ENCODE assay signal across 12 cellular contexts in genomic region chr7:96311967-96312366, GRCh38. TPM values are rescaled to one million over a fixed set of nuclear protein-coding genes. Genes with fewer than 3 reads are reported as not detected.
DNase-seq lines count a peak whose midpoint lies in the region; ATAC-seq, FAIRE-seq and TF ChIP-seq lines count a peak whose summit lies in the region.
"Had no signal": no experiment of that assay in that cellular context is flagged by ENCODE, and none has a peak within 500 bp of the region (broad histone marks: within the 10 kb centered on the region; RNA-seq: fewer than 3 reads in every experiment).

No MANE protein-coding gene starts in this region.

- peaks cover 11% of the 10 kb centered on the region for H3K4me1 Mint-ChIP-seq in activated CD4-positive, alpha-beta memory T cell treated with anti-CD3 and anti-CD28 coated beads, Interleukin-2, amount 10 ng/mL, durations not matched to agents 7 days and 5 days

- POLR2A ChIA-PET in activated CD4-positive, alpha-beta memory T cell treated with anti-CD3 and anti-CD28 coated beads, Interleukin-2, amount 10 ng/mL, durations not matched to agents 7 days and 5 days (lab: Charles Lee): no interaction called here

- no peak overlapping the region for H3K4me3 ChIP-seq in fibroblast of villous mesenchyme (ENCODE audit: low read depth, low read length)
- H3K4me3 ChIP-seq in pancreas: no peak overlapping the region
- H3K4me3 ChIP-seq: colonic mucosa had no signal

- CTCF ChIA-PET in activated CD4-positive, alpha-beta memory T cell treated with anti-CD3 and anti-CD28 coated beads, Interleukin-2, amount 10 ng/mL, durations not matched to agents 7 days and 5 days (lab: Charles Lee): no interaction called here

- no peaks in the 10 kb centered on the region for H3K9me3 Mint-ChIP-seq in activated CD4-positive, alpha-beta memory T cell treated with anti-CD3 and anti-CD28 coated beads, Interleukin-2, amount 10 ng/mL, durations not matched to agents 7 days and 5 days
- H3K9me3 Mint-ChIP-seq: stimulated activated effector memory CD8-positive, alpha-beta T cell treated with anti-CD3 and anti-CD28 coated beads, Interleukin-12 subunit alpha, Interleukin-12 subunit beta, amount 100 ng/mL, for 72 hours had no signal

- H3K27ac ChIP-seq in pancreas: no peak overlapping the region
- H3K27ac ChIP-seq: colonic mucosa had no signal

- H3K9me3 ChIP-seq in pancreas: no peaks in the 10 kb centered on the region
- H3K9me3 ChIP-seq: colonic mucosa had no signal

- FAIRE-seq in pancreas (lab: Jason Lieb, UNC): no peak
- FAIRE-seq: TTC549 had no signal

- H3K4me3 Mint-ChIP-seq in activated CD4-positive, alpha-beta memory T cell treated with anti-CD3 and anti-CD28 coated beads, Interleukin-2, amount 10 ng/mL, durations not matched to agents 7 days and 5 days: no peak overlapping the region
- H3K4me3 Mint-ChIP-seq: stimulated activated effector memory CD8-positive, alpha-beta T cell treated with anti-CD3 and anti-CD28 coated beads, Interleukin-12 subunit alpha, Interleukin-12 subunit beta, amount 100 ng/mL, for 72 hours had no signal

- peaks cover 0 to 23% (median 19%) of the 10 kb centered on the region in 3 donors for H3K4me1 ChIP-seq in pancreas
- H3K4me1 ChIP-seq: colonic mucosa had no signal

- intact Hi-C loops in pancreas (cut with DNase I): no loop called here

- no peaks in the 10 kb centered on the region for H3K27me3 Mint-ChIP-seq in activated CD4-positive, alpha-beta memory T cell treated with anti-CD3 and anti-CD28 coated beads, Interleukin-2, amount 10 ng/mL, durations not matched to agents 7 days and 5 days

- no peak for TF ChIP-seq CTCF in fibroblast of villous mesenchyme (IDR thresholded peaks at IDR 0.05; ENCODE audit: insufficient read depth, low read depth, low read length)
- no peak for TF ChIP-seq CTCF in pancreas (IDR thresholded peaks at IDR 0.05)

- no peaks in the 10 kb centered on the region for H3K27me3 ChIP-seq in pancreas
- H3K27me3 ChIP-seq: colonic mucosa had no signal

- ATAC-seq in pancreas: peak; percentile 82 to 96 (median 92)
- ATAC-seq: stimulated activated effector memory CD8-positive, alpha-beta T cell treated with anti-CD3 and anti-CD28 coated beads, Interleukin-12 subunit alpha, Interleukin-12 subunit beta, amount 100 ng/mL, for 72 hours had no signal

- peaks cover 4% of the 10 kb centered on the region for H3K36me3 Mint-ChIP-seq in activated CD4-positive, alpha-beta memory T cell treated with anti-CD3 and anti-CD28 coated beads, Interleukin-2, amount 10 ng/mL, durations not matched to agents 7 days and 5 days (ENCODE audit: low read depth)

- H3K27ac Mint-ChIP-seq in activated CD4-positive, alpha-beta memory T cell treated with anti-CD3 and anti-CD28 coated beads, Interleukin-2, amount 10 ng/mL, durations not matched to agents 7 days and 5 days: no peak overlapping the region
- H3K27ac Mint-ChIP-seq: stimulated activated effector memory CD8-positive, alpha-beta T cell treated with anti-CD3 and anti-CD28 coated beads, Interleukin-12 subunit alpha, Interleukin-12 subunit beta, amount 100 ng/mL, for 72 hours had no signal

- WGBS in pancreas, 2 donors: 46 to 50% methylated on average over 2 of the region's 2 CpGs

- peak; percentile 13 for DNase-seq in HCEC 1CT
- DNase-seq in SKM-1 treated with dmso at 0.1 percent for 144 hours (lab: John Stamatoyannopoulos, UW; ENCODE audit: unreplicated experiment): peak; percentile 76
- DNase-seq in fibroblast of villous mesenchyme (ENCODE audit: low read depth): peak; percentile 85
- DNase-seq in pancreas: peak in 2 of 6 donors; percentile 15 to 33
- DNase-seq in NCI-H2029 (lab: John Stamatoyannopoulos, UW): no peak
- no peak for DNase-seq in activated naive CD4-positive, alpha-beta T cell (lab: John Stamatoyannopoulos, UW)
- no peak for DNase-seq in activated CD4-positive, alpha-beta memory T cell treated with anti-CD3 and anti-CD28 coated beads, Interleukin-2, amount 10 ng/mL, durations not matched to agents 7 days and 5 days
- DNase-seq in NCI-H510A (lab: John Stamatoyannopoulos, UW): no peak
- DNase-seq: colonic mucosa, NCI-H1105 had no signal

- H3K36me3 ChIP-seq in pancreas: no peaks in the 10 kb centered on the region
- H3K36me3 ChIP-seq: colonic mucosa had no signal

RNA-seq across cellular contexts. Expression of gene SLC25A13, which starts 9.9 kb away (rescaled TPM):
- total RNA-seq in fibroblast of villous mesenchyme: 22.5 and 43.2 TPM in 2 replicates
- 10 to 100 TPM in 5 of 6 donors, 1 to 10 TPM in 1; 7.2 to 15.0 (median 11.3) TPM for total RNA-seq in pancreas
- polyA plus RNA-seq in pancreas: 10 to 100 TPM in 1 of 2 donors, 1 to 10 TPM in 1; 4.2 to 10.8 TPM
- total RNA-seq in activated CD4-positive, alpha-beta memory T cell treated with anti-CD3 and anti-CD28 coated beads, Interleukin-2, amount 10 ng/mL, durations not matched to agents 7 days and 5 days: 1 to 10 TPM; 7.3 to 7.8 TPM

Comparison
In these comparisons a context has a peak if more than half of its experiments do, and no peak if none do; other contexts are left out.
1. DNase-seq: peak in HCEC 1CT (single experiment), SKM-1 treated with dmso at 0.1 percent for 144 hours (single experiment) and fibroblast of villous mesenchyme (single experiment); none in NCI-H2029 (single experiment), activated naive CD4-positive, alpha-beta T cell (0 of 4), activated CD4-positive, alpha-beta memory T cell treated with anti-CD3 and anti-CD28 coated beads, Interleukin-2, amount 10 ng/mL, durations not matched to agents 7 days and 5 days (single experiment) and NCI-H510A (single experiment).